25 cellular contexts compared by ENCODE assay signal in genomic region chr14:37165794-37166193, GRCh38.
"Had no signal": no experiment of that assay in that cellular context is flagged by ENCODE, and none has a peak within 500 bp of the region (broad histone marks: within the 10 kb centered on the region; RNA-seq: fewer than 3 reads in every experiment).

No MANE protein-coding gene starts in this region.

- H3K4me3 ChIP-seq: stomach, suprapubic skin, testis, thoracic aorta, thyroid gland, tibial artery, tibial nerve, transverse colon, upper lobe of left lung, upper lobe of right lung, uterus, vagina had no signal

- DNase-seq: stimulated activated CD4-positive, alpha-beta T cell treated with anti-CD3 and anti-CD28 coated beads, Interleukin-2, amount 100 ng/mL, for 48 hours; stimulated activated CD4-positive, alpha-beta T cell treated with anti-CD3 and anti-CD28 coated beads, Interleukin-4, amount 100 ng/mL, for 1 hour; stimulated activated CD4-positive, alpha-beta T cell treated with anti-CD3 and anti-CD28 coated beads, Interleukin-4, amount 100 ng/mL, for 24 hours; stimulated activated CD4-positive, alpha-beta T cell treated with anti-CD3 and anti-CD28 coated beads, Interleukin-4, amount 100 ng/mL, for 4 hours; stimulated activated CD8-positive, alpha-beta memory T cell treated with anti-CD3 and anti-CD28 coated beads, Interleukin-4, amount 100 ng/mL, for 48 hours; stimulated activated naive B cell treated with anti-CD40 and anti-IgM and Interleukin-4, amounts not matched to agents 10 μg/mL and 1 μg/mL and 100 μg/mL, for 72 hours; stimulated activated naive CD4-positive, alpha-beta T cell; stimulated activated naive CD4-positive, alpha-beta T cell treated with Interleukin-2 at 50 U/mL for 16 hours; stimulated activated naive CD8-positive, alpha-beta T cell treated with anti-CD3 and anti-CD28 coated beads, Interleukin-15, amount 100 ng/mL, for 72 hours; stimulated activated naive CD8-positive, alpha-beta T cell treated with anti-CD3 and anti-CD28 coated beads, Interleukin-15, Interleukin-2, amounts not matched to agents 100 U/mL and 50 U/mL, for 24 hours; stomach; substantia nigra; testis; thyroid gland; tibial artery; transverse colon; trophoblast cell; upper lobe of left lung; upper lobe of right lung; uterus had no signal

- H3K27ac ChIP-seq: stomach, suprapubic skin, testis, thoracic aorta, thyroid gland, tibial artery, tibial nerve, transverse colon, upper lobe of left lung, upper lobe of right lung, uterus, vagina had no signal

- H3K36me3 ChIP-seq: stomach, suprapubic skin, thoracic aorta, thyroid gland, tibial artery, tibial nerve, transverse colon, upper lobe of left lung, upper lobe of right lung, uterus, vagina had no signal

- ATAC-seq: stimulated activated naive B cell treated with anti-CD40 and anti-IgM and Interleukin-4, amounts not matched to agents 10 μg/mL and 1 μg/mL and 100 μg/mL, for 72 hours; stimulated activated naive CD8-positive, alpha-beta T cell treated with anti-CD3 and anti-CD28 coated beads, Interleukin-15, amount 100 ng/mL, for 72 hours; stimulated activated naive CD8-positive, alpha-beta T cell treated with anti-CD3 and anti-CD28 coated beads, Interleukin-15, Interleukin-2, amounts not matched to agents 100 U/mL and 50 U/mL, for 24 hours; upper lobe of right lung had no signal

- H3K4me1 ChIP-seq: stomach, suprapubic skin, thyroid gland, tibial artery, tibial nerve, transverse colon, upper lobe of left lung, upper lobe of right lung, uterus, vagina had no signal

- FAIRE-seq: urothelium cell line had no signal

- H3K9me3 ChIP-seq: stomach, suprapubic skin, testis, thoracic aorta, thyroid gland, tibial artery, transverse colon, upper lobe of left lung, upper lobe of right lung, uterus, vagina had no signal

- H3K27me3 ChIP-seq: stomach, suprapubic skin, testis, thyroid gland, tibial artery, tibial nerve, transverse colon, upper lobe of left lung, upper lobe of right lung, uterus, vagina had no signal
